ENCODE assay signal across 9 cellular contexts in genomic region chr10:70671619-70672164, GRCh38. TPM values are rescaled to one million over a fixed set of nuclear protein-coding genes. Genes with fewer than 3 reads are reported as not detected.
A peak's percentile ranks its signal among the peaks of the same experiment; 100 is the strongest.
DNase-seq lines count a peak whose midpoint lies in the region; ATAC-seq and TF ChIP-seq lines count a peak whose summit lies in the region.
"Had no signal": no experiment of that assay in that cellular context is flagged by ENCODE, and none has a peak within 500 bp of the region (broad histone marks: within the 10 kb centered on the region; RNA-seq: fewer than 3 reads in every experiment).

No MANE protein-coding gene starts in this region.

- H3K9ac ChIP-seq in ES-I3 (ENCODE audit: low read depth, low read length) (peak overlapping the region; percentile 51), SK-N-MC (ENCODE audit: insufficient read length) (no peak overlapping the region)

- H3K27ac ChIP-seq in SK-N-MC: no peak overlapping the region
- H3K27ac ChIP-seq in psoas muscle: no peak overlapping the region

- peaks cover 0 to 24% (median 0%) of the 10 kb centered on the region in 3 donors for H3K27me3 ChIP-seq in psoas muscle (ENCODE audit: insufficient read depth in 3 of 3, low read length in 2 of 3)

- DNase-seq in SK-N-MC (ENCODE audit: low read depth, low spot score) (no peak), fibroblast of pulmonary artery (ENCODE audit: low read depth) (no peak), psoas muscle (no peak), GM19238 (ENCODE audit: insufficient read length, low spot score) (no peak), CD1c-positive myeloid dendritic cell (ENCODE audit: extremely low spot score) (no peak)
- DNase-seq: NCI-H1930 had no signal

- 5 to 12% (median 12%) methylated on average over 5 of the region's 5 CpGs for WGBS in psoas muscle, 3 donors

- H3K9me3 ChIP-seq in ES-I3 (ENCODE audit: control insufficient read depth, insufficient read depth, low read length): no peaks in the 10 kb centered on the region
- H3K9me3 ChIP-seq in SK-N-MC (ENCODE audit: low read depth, low read length): no peaks in the 10 kb centered on the region
- H3K9me3 ChIP-seq in psoas muscle: no peaks in the 10 kb centered on the region

- H3K36me3 ChIP-seq in ES-I3 (ENCODE audit: insufficient read depth, low read length) (no peaks in the 10 kb centered on the region), SK-N-MC (ENCODE audit: insufficient read depth, low read length) (no peaks in the 10 kb centered on the region), psoas muscle (ENCODE audit: insufficient read depth in 1 of 2, low read depth in 1 of 2) (no peaks in the 10 kb centered on the region)

- TF ChIP-seq CTCF in fibroblast of pulmonary artery (IDR thresholded peaks at IDR 0.05; ENCODE audit: low read length, missing control alignments): no peak
- TF ChIP-seq CTCF in psoas muscle (IDR thresholded peaks at IDR 0.05): no peak

- intact Hi-C loops in psoas muscle (cut with DNase I): no loop called here

- H3K4me3 ChIP-seq in SK-N-MC (peak overlapping the region; percentile 66), fibroblast of pulmonary artery (replicated peaks; ENCODE audit: low read depth, low read length) (peak overlapping the region; percentile 33), psoas muscle (peak overlapping the region; percentile 47)

- ATAC-seq in psoas muscle (no peak), GM21447 (IDR thresholded peaks at IDR 0.05; ENCODE audit: unreplicated experiment) (no peak), GM18520 (IDR thresholded peaks at IDR 0.05; ENCODE audit: unreplicated experiment) (no peak)

- H3K4me1 ChIP-seq in ES-I3 (ENCODE audit: insufficient read depth, low read length) (no peaks in the 10 kb centered on the region), psoas muscle (peaks cover 7% of the 10 kb centered on the region)

RNA-seq across cellular contexts. Expression of gene ADAMTS14, which starts 0.6 kb away (rescaled TPM):
- total RNA-seq in psoas muscle: under 1 TPM in 2 of 4 donors, not detected in 2; 0.05 to 0.06 TPM
- polyA plus RNA-seq in psoas muscle: under 1 TPM in 2 of 3 donors, not detected in 1; 0.03 to 0.18 TPM
